In genomic region chr13:111929036-111929616, GRCh38 we compare ENCODE assay signal across 13 cellular contexts.
"Had no signal": no experiment of that assay in that cellular context is flagged by ENCODE, and none has a peak within 500 bp of the region (broad histone marks: within the 10 kb centered on the region; RNA-seq: fewer than 3 reads in every experiment).

No MANE protein-coding gene starts in this region.

- H3K4me3 Mint-ChIP-seq: activated naive CD4-positive, alpha-beta T cell treated with anti-CD3 and anti-CD28 coated beads, Interleukin-2, amount 10 ng/mL, durations not matched to agents 7 days and 5 days; activated T-helper 17 cell treated with anti-CD3 and anti-CD28 coated beads, Interleukin-2, amount 50 U/mL, for 72 hours; stimulated activated naive B cell treated with anti-CD40 and anti-IgM and Interleukin-4, amounts not matched to agents 10 μg/mL and 1 μg/mL and 100 μg/mL, for 72 hours had no signal

- H3K27ac Mint-ChIP-seq: activated naive CD4-positive, alpha-beta T cell treated with anti-CD3 and anti-CD28 coated beads, Interleukin-2, amount 10 ng/mL, durations not matched to agents 7 days and 5 days; activated T-helper 17 cell treated with anti-CD3 and anti-CD28 coated beads, Interleukin-2, amount 50 U/mL, for 72 hours; stimulated activated naive B cell treated with anti-CD40 and anti-IgM and Interleukin-4, amounts not matched to agents 10 μg/mL and 1 μg/mL and 100 μg/mL, for 72 hours had no signal

- H3K4me1 Mint-ChIP-seq: activated naive CD4-positive, alpha-beta T cell treated with anti-CD3 and anti-CD28 coated beads, Interleukin-2, amount 10 ng/mL, durations not matched to agents 7 days and 5 days; activated T-helper 17 cell treated with anti-CD3 and anti-CD28 coated beads, Interleukin-2, amount 50 U/mL, for 72 hours; stimulated activated naive B cell treated with anti-CD40 and anti-IgM and Interleukin-4, amounts not matched to agents 10 μg/mL and 1 μg/mL and 100 μg/mL, for 72 hours had no signal

- H3K27me3 Mint-ChIP-seq: activated naive CD4-positive, alpha-beta T cell treated with anti-CD3 and anti-CD28 coated beads, Interleukin-2, amount 10 ng/mL, durations not matched to agents 7 days and 5 days; activated T-helper 17 cell treated with anti-CD3 and anti-CD28 coated beads, Interleukin-2, amount 50 U/mL, for 72 hours; stimulated activated naive B cell treated with anti-CD40 and anti-IgM and Interleukin-4, amounts not matched to agents 10 μg/mL and 1 μg/mL and 100 μg/mL, for 72 hours had no signal

- DNase-seq: activated CD4-positive, alpha-beta T cell treated with anti-CD3 and anti-CD28 coated beads for 1 hour; activated CD4-positive, alpha-beta T cell treated with anti-CD3 and anti-CD28 coated beads, Interleukin-2, amount 50 U/mL, for 4 hours; activated naive CD4-positive, alpha-beta T cell treated with anti-CD3 and anti-CD28 coated beads, Interleukin-2, amount 10 ng/mL, durations not matched to agents 7 days and 5 days; gastrocnemius medialis; heart right ventricle; left cardiac atrium; lower lobe of right lung; midbrain; stimulated activated CD4-positive, alpha-beta T cell treated with anti-CD3 and anti-CD28 coated beads, Interleukin-15, amount 100 ng/mL, for 24 hours; stimulated activated CD4-positive, alpha-beta T cell treated with anti-CD3 and anti-CD28 coated beads, Interleukin-4, amount 100 ng/mL, for 1 hour; stimulated activated naive B cell treated with anti-CD40 and anti-IgM and Interleukin-4, amounts not matched to agents 10 μg/mL and 1 μg/mL and 100 μg/mL, for 72 hours; T-helper 1 cell had no signal

- H3K36me3 Mint-ChIP-seq: activated naive CD4-positive, alpha-beta T cell treated with anti-CD3 and anti-CD28 coated beads, Interleukin-2, amount 10 ng/mL, durations not matched to agents 7 days and 5 days; stimulated activated naive B cell treated with anti-CD40 and anti-IgM and Interleukin-4, amounts not matched to agents 10 μg/mL and 1 μg/mL and 100 μg/mL, for 72 hours had no signal
